In the genomic region with DNA sequence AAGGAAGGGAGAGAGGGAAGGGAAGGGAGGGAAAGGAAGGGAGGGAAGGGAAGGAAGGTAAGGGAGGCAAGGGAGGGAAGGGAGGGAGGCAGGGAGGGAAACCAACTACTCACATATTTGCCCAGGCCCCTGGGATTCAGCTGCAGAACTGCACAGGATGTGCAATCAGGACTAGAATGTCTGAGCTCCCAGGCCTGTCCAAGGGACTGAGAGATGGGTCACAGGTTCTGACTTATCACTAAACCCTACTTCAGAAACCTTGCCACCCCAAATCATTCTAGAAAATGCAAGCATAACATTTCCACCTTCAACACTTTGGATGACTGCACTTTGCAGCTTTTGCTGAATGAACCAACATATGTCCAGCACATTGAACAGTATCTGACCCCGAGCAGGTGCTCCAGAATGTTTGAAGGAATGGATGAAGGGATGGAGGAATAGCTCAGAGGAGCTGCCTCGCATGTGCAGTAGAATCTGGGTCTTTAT, we compare ENCODE assay signal across 10 cellular contexts.
DNase-seq lines count a peak whose midpoint lies in the region; ATAC-seq, FAIRE-seq and TF ChIP-seq lines count a peak whose summit lies in the region.
"Had no signal": no experiment of that assay in that cellular context is flagged by ENCODE, and none has a peak within 500 bp of the region (broad histone marks: within the 10 kb centered on the region; RNA-seq: fewer than 3 reads in every experiment).

No MANE protein-coding gene starts in this region.

- TF ChIP-seq CTCF in A549 (IDR thresholded peaks at IDR 0.05) (no peak; the same call in 2 of the 3 replicates), HFF-Myc (IDR thresholded peaks at IDR 0.05; ENCODE audit: low read depth, low read length, missing control alignments) (no peak), body of pancreas (IDR thresholded peaks at IDR 0.05) (peak in 2 of 7 experiments; percentile 1 to 5), HepG2 (CRISPR knock-in tag; IDR thresholded peaks at IDR 0.05) (no peak)

- H3K4me1 Mint-ChIP-seq in CD4-positive, alpha-beta memory T cell = no peaks in the 10 kb centered on the region
- H3K4me1 Mint-ChIP-seq: activated B cell treated with CpG ODN at 0.5 μM for 24 hours had no signal

- POLR2A ChIA-PET in A549 (lab: Yijun Ruan, JAX) = interaction anchor here (1.0 kb wide), 1 partner anchor 95 kb away, joined by 3 read pairs; no protein-coding TSS in a partner anchor
- POLR2A ChIA-PET in HepG2 (lab: Yijun Ruan, JAX) = no interaction called here
- POLR2A ChIA-PET in CD4-positive, alpha-beta memory T cell (lab: Charles Lee; ENCODE audit: partially characterized antibody) = no interaction called here

- no peaks in the 10 kb centered on the region for H3K9me3 Mint-ChIP-seq in CD4-positive, alpha-beta memory T cell
- H3K9me3 Mint-ChIP-seq: activated B cell treated with CpG ODN at 0.5 μM for 24 hours had no signal

- TF ChIP-seq EP300 in A549 (IDR thresholded peaks at IDR 0.05) (no peak), HepG2 (IDR thresholded peaks at IDR 0.05; ENCODE audit: low read depth in 2 of 2, low read length in 2 of 2) (no peak), HepG2 (CRISPR knock-in tag; IDR thresholded peaks at IDR 0.05; ENCODE audit: borderline replicate concordance) (no peak)

- no TSS peak for BruUV-seq in HepG2 (replicated peaks; lab: Mats Ljungman, UMichigan)

- H3K9me3 ChIP-seq in A549 (no peaks in the 10 kb centered on the region), body of pancreas (no peaks in the 10 kb centered on the region), HepG2 (ENCODE audit: low read length) (no peaks in the 10 kb centered on the region)
- H3K9me3 ChIP-seq in CD4-positive, alpha-beta memory T cell (ENCODE audit: control insufficient read depth in 1 of 2, low read length in 2 of 2) = no peaks in the 10 kb centered on the region

- TF ChIP-seq POLR2A in A549 (IDR thresholded peaks at IDR 0.05; ENCODE audit: low read length) (no peak), body of pancreas (IDR thresholded peaks at IDR 0.05) (no peak), HepG2 (IDR thresholded peaks at IDR 0.05; ENCODE audit: insufficient read depth in 1 of 2, low read depth in 2 of 2, low read length in 2 of 2) (no peak)

- H3K27ac Mint-ChIP-seq in CD4-positive, alpha-beta memory T cell = no peak overlapping the region
- H3K27ac Mint-ChIP-seq: activated B cell treated with CpG ODN at 0.5 μM for 24 hours; activated naive CD8-positive, alpha-beta T cell had no signal

- DNase-seq in A549 (ENCODE audit: low read depth in 1 of 2, low spot score in 1 of 2) (peak in 1 of 2 experiments; percentile 43), HFF-Myc (ENCODE audit: extremely low read depth, low read depth) (peak; percentile 76), body of pancreas (peak in 1 of 4 donors; percentile 16), HepG2 (ENCODE audit: low spot score) (no peak), NCI-H1694 (lab: John Stamatoyannopoulos, UW) (no peak)
- DNase-seq in CD4-positive, alpha-beta memory T cell = no peak
- DNase-seq: activated B cell treated with CpG ODN at 0.5 μM for 24 hours had no signal

- intact Hi-C loops in body of pancreas (cut with DNase I) (no loop called here), HepG2 (cut with micrococcal nuclease; ENCODE audit: unreplicated experiment) (loop anchor here (5.0 kb wide), 1 partner anchor 250 kb away; no protein-coding TSS in a partner anchor)
- intact Hi-C loops in CD4-positive, alpha-beta memory T cell (cut with micrococcal nuclease) = no loop called here

- peak overlapping the region; percentile 69 to 83 for H3K27ac ChIP-seq in A549
- H3K27ac ChIP-seq in body of pancreas = no peak overlapping the region
- H3K27ac ChIP-seq in HepG2 (ENCODE audit: extremely low read length, insufficient read depth, low read length) = no peak overlapping the region
- no peak overlapping the region for H3K27ac ChIP-seq in CD4-positive, alpha-beta memory T cell (ENCODE audit: low read depth, low read length)

- H2AFZ ChIP-seq in HepG2 (ENCODE audit: low read length) = no peak overlapping the region

- no peaks in the 10 kb centered on the region for H3K36me3 ChIP-seq in body of pancreas (replicated peaks in 1 of 2; ENCODE audit: insufficient read depth in 1 of 2, low read depth in 2 of 2)
- no peaks in the 10 kb centered on the region for H3K36me3 ChIP-seq in HepG2 (replicated peaks in 1 of 2; ENCODE audit: control insufficient read depth in 1 of 2, insufficient read depth in 2 of 2, low read length in 2 of 2)
- H3K36me3 ChIP-seq in CD4-positive, alpha-beta memory T cell (ENCODE audit: insufficient read depth, low read length) = no peaks in the 10 kb centered on the region

- H3K27me3 ChIP-seq in body of pancreas (no peaks in the 10 kb centered on the region), HepG2 (ENCODE audit: control insufficient read depth in 1 of 2, insufficient read depth in 2 of 2, low read length in 2 of 2) (peaks cover 0 to 7% of the 10 kb centered on the region in 2 experiments; a peak in 2 of 5 replicates)
- no peaks in the 10 kb centered on the region for H3K27me3 ChIP-seq in CD4-positive, alpha-beta memory T cell (ENCODE audit: insufficient read depth, low read length)

- peak overlapping the region; percentile 61 for H3K4me2 ChIP-seq in A549
- no peak overlapping the region for H3K4me2 ChIP-seq in HepG2 (ENCODE audit: low read depth, low read length)

- H3K4me1 ChIP-seq in A549 (peaks cover 47% of the 10 kb centered on the region), body of pancreas (peaks cover 58% of the 10 kb centered on the region), HepG2 (ENCODE audit: insufficient read depth, low read length) (no peaks in the 10 kb centered on the region)
- no peaks in the 10 kb centered on the region for H3K4me1 ChIP-seq in CD4-positive, alpha-beta memory T cell (ENCODE audit: insufficient read depth, low read length)

- no peak overlapping the region for H3K4me3 Mint-ChIP-seq in CD4-positive, alpha-beta memory T cell
- H3K4me3 Mint-ChIP-seq: activated B cell treated with CpG ODN at 0.5 μM for 24 hours; activated naive CD8-positive, alpha-beta T cell had no signal

- CTCF ChIA-PET in A549 (lab: Yijun Ruan, JAX) = interaction anchor here (0.6 to 7.6 kb wide), 48 partner anchors 10 to 322 kb away, joined by 3 to 102 read pairs (median 6); a partner anchor contains a TSS
- CTCF ChIA-PET in HepG2 (lab: Yijun Ruan, JAX; ENCODE audit: low intra/inter-chr PET ratio, low total read pairs) = interaction anchor here (0.8 to 2.2 kb wide), 2 partner anchors 250 to 252 kb away, joined by 3 to 8 read pairs; no protein-coding TSS in a partner anchor
- CTCF ChIA-PET in CD4-positive, alpha-beta memory T cell (lab: Charles Lee; ENCODE audit: partially characterized antibody) = no interaction called here

- no peak for FAIRE-seq in A549 (lab: Jason Lieb, UNC)
- no peak for FAIRE-seq in HepG2 (lab: Jason Lieb, UNC)

- no peak overlapping the region for H3K9ac ChIP-seq in HepG2 (ENCODE audit: insufficient read depth, low read depth, low read length)

- H3K79me2 ChIP-seq in HepG2 (ENCODE audit: insufficient read depth, low read length) = no peaks in the 10 kb centered on the region

- no peaks in the 10 kb centered on the region for H4K20me1 ChIP-seq in HepG2 (ENCODE audit: insufficient read depth, low read length)

- peak in 1 of 2 experiments; percentile 21; a peak in 2 of 5 replicates for TF ChIP-seq RAD21 in A549 (conservative IDR thresholded peaks at IDR 0.05 in 1 of 2, IDR thresholded peaks at IDR 0.05 in 1 of 2)
- TF ChIP-seq RAD21 in HepG2 (CRISPR knock-in tag; IDR thresholded peaks at IDR 0.05) = no peak

- ATAC-seq in A549 (peak; percentile 68 to 79), body of pancreas (peak; percentile 22), HepG2 (no peak), GM21717 (IDR thresholded peaks at IDR 0.05; ENCODE audit: unreplicated experiment) (no peak), GM21390 (IDR thresholded peaks at IDR 0.05; ENCODE audit: unreplicated experiment) (no peak)

- H3K4me3 ChIP-seq in A549 (no peak overlapping the region), HFF-Myc (replicated peaks; ENCODE audit: low read depth, low read length) (no peak overlapping the region), body of pancreas (no peak overlapping the region), HepG2 (replicated peaks in 1 of 3; ENCODE audit: insufficient read depth in 1 of 3, low read depth in 2 of 3, low read length in 3 of 3) (no peak overlapping the region)
- no peak overlapping the region for H3K4me3 ChIP-seq in CD4-positive, alpha-beta memory T cell (ENCODE audit: low read length in 2 of 2)

- H3K27me3 Mint-ChIP-seq in CD4-positive, alpha-beta memory T cell = peaks cover 0 to 6% of the 10 kb centered on the region in 2 donors
- H3K27me3 Mint-ChIP-seq: activated naive CD8-positive, alpha-beta T cell had no signal

- no peaks in the 10 kb centered on the region for H3K36me3 Mint-ChIP-seq in CD4-positive, alpha-beta memory T cell
- H3K36me3 Mint-ChIP-seq: activated naive CD8-positive, alpha-beta T cell had no signal

- in situ Hi-C loops in HepG2 (cut with HindIII; ENCODE audit: extremely low pct_ligation_motif_present, low pct_unique_long_range_greater_than_20kb) = loop anchor here (5.0 kb wide), 1 partner anchor 250 kb away; no protein-coding TSS in a partner anchor

- WGBS in A549 (ENCODE audit: missing lambda C conversion rate) = 48% methylated on average over 2 of the region's 2 CpGs
- WGBS in body of pancreas, 2 donors = 94 to 100% methylated on average over 2 of the region's 2 CpGs
- 32% methylated on average over 2 of the region's 2 CpGs for WGBS in HepG2 (ENCODE audit: low lambda C conversion rate)

TF ChIP-seq in A549, 52 proteins besides CTCF, POLR2A, EP300 and RAD21:
- no peak for TF ChIP-seq MAFK (IDR thresholded peaks at IDR 0.05; ENCODE audit: partially characterized antibody)
- peak; percentile 29; the same call in 1 of the 3 replicates for TF ChIP-seq SMC3 (IDR thresholded peaks at IDR 0.05)
TF ChIP-seq in A549: peak in this region for 1.

TF ChIP-seq in HepG2, 621 proteins besides CTCF, POLR2A, EP300 and RAD21 (continues in another document):
- no peak for TF ChIP-seq GATAD2A (CRISPR knock-in tag; IDR thresholded peaks at IDR 0.05)

Comparison
In these comparisons a context has a peak if more than half of its experiments do, and no peak if none do; other contexts are left out.
1. ATAC-seq: peak in A549 (2 of 2) and body of pancreas (single experiment); none in HepG2 (single experiment), GM21717 (single experiment) and GM21390 (single experiment).
2. H3K27ac ChIP-seq: peak in A549 (2 of 2); none in body of pancreas (0 of 4), HepG2 (single experiment) and CD4-positive, alpha-beta memory T cell (single experiment).